Comparison of ENCODE assay signal across 1 cellular context in the genomic region with DNA sequence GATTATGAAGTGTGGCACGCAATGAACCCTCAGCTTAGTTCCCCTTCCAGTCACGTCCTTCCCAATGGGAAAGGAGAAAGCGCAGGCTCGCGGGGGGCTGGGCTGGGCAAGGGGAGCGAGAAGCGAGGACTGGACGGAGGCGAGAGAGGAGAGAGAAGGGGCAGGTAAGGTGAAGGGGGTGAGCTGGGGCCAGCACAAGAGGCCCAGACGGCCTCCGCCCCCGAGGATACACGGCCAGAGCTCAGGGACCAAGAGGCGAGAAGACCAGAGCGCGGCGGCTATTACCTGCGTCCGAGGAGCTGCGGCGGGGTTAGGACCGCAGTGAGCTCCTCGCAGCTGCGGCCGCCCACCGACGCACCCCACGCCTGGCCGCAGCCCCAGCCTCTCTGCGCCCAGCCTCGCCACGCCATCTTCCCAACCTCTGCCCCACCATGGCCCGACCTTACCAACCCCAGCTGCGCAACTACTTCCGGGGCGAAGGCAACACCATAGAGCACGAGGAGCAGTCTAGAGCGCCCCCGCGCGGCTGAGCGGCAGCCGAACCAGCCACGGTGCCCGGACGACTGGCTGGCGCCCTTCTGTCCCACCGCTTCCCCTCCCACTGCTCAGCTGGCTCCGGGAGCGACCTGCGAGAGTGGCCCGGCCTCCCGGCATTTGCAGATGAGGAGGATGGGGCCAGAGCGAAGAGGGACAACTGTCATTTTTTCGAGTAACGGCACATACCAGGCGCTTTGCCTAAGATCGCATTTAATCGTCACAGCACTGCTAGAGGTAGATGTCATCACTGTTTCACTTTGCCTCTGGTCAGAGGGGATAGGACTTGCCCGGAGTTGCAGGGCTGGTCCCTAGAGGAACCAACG.
A peak's percentile ranks its signal among the peaks of the same experiment; 100 is the strongest.
TF ChIP-seq lines count a peak whose summit lies in the region.

A gene with protein sequence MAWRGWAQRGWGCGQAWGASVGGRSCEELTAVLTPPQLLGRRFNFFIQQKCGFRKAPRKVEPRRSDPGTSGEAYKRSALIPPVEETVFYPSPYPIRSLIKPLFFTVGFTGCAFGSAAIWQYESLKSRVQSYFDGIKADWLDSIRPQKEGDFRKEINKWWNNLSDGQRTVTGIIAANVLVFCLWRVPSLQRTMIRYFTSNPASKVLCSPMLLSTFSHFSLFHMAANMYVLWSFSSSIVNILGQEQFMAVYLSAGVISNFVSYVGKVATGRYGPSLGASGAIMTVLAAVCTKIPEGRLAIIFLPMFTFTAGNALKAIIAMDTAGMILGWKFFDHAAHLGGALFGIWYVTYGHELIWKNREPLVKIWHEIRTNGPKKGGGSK (minus strand): TSS at position 444 of the 860 bp plus-strand sequence. CDS start 34 bp downstream, at position 410.

TF ChIP-seq in HepG2, 621 proteins besides CTCF, POLR2A, EP300 and RAD21 (continued from another document and continues in another):
- TF ChIP-seq, protein P1, sequence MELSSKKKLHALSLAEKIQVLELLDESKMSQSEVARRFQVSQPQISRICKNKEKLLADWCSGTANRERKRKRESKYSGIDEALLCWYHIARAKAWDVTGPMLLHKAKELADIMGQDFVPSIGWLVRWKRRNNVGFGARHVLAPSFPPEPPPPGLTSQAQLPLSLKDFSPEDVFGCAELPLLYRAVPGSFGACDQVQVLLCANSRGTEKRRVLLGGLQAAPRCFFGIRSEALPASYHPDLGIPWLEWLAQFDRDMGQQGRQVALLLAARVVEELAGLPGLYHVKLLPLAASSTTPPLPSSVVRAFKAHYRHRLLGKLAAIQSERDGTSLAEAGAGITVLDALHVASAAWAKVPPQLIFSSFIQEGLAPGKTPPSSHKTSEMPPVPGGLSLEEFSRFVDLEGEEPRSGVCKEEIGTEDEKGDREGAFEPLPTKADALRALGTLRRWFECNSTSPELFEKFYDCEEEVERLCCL (CRISPR knock-in tag; IDR thresholded peaks at IDR 0.05; ENCODE audit: borderline replicate concordance) = peak; percentile 89
- TF ChIP-seq KLF12 (CRISPR knock-in tag; IDR thresholded peaks at IDR 0.05; ENCODE audit: borderline replicate concordance) (no peak), FOXC1 (CRISPR knock-in tag; IDR thresholded peaks at IDR 0.05; ENCODE audit: borderline replicate concordance) (peak; percentile 98), SMARCC2 (IDR thresholded peaks at IDR 0.05) (no peak), ZNF235 (CRISPR knock-in tag; IDR thresholded peaks at IDR 0.05; ENCODE audit: borderline replicate concordance) (peak; percentile 90; the same call in 1 of the 2 replicates), MXI1 (IDR thresholded peaks at IDR 0.05; ENCODE audit: borderline replicate concordance, low read depth, low read length) (peak; percentile 95; the same call in 2 of the 3 replicates), SIN3B (IDR thresholded peaks at IDR 0.05; ENCODE audit: low read length) (peak; percentile 68), MED8 (CRISPR knock-in tag; IDR thresholded peaks at IDR 0.05; ENCODE audit: insufficient replicate concordance) (peak; percentile 55), ZNF232 (CRISPR knock-in tag; IDR thresholded peaks at IDR 0.05; ENCODE audit: borderline replicate concordance) (peak; percentile 43; the same call in 1 of the 2 replicates), MEIS2 (CRISPR knock-in tag; IDR thresholded peaks at IDR 0.05) (peak; percentile 75), NR2F2 (IDR thresholded peaks at IDR 0.05; ENCODE audit: borderline replicate concordance, low read depth) (no peak; the same call in 1 of the 2 replicates), CREM (IDR thresholded peaks at IDR 0.05) (peak; percentile 41; the same call in 1 of the 2 replicates), CREM (CRISPR knock-in tag; IDR thresholded peaks at IDR 0.05) (no peak), DR1 (CRISPR knock-in tag; IDR thresholded peaks at IDR 0.05) (peak; percentile 85), FOXK2 (IDR thresholded peaks at IDR 0.05) (peak; percentile 85), HOXA5 (CRISPR knock-in tag; IDR thresholded peaks at IDR 0.05) (peak; percentile 76), GTF3A (CRISPR knock-in tag; conservative IDR thresholded peaks at IDR 0.05) (no peak), ELF3 (CRISPR knock-in tag; IDR thresholded peaks at IDR 0.05) (peak; percentile 87), KAT7 (CRISPR knock-in tag; IDR thresholded peaks at IDR 0.05; ENCODE audit: borderline replicate concordance) (peak; percentile 97; the same call in 1 of the 2 replicates), SAFB2 (CRISPR knock-in tag; IDR thresholded peaks at IDR 0.05; ENCODE audit: borderline replicate concordance, low read depth) (peak; percentile 95), ZNF124 (CRISPR knock-in tag; IDR thresholded peaks at IDR 0.05) (peak; percentile 82; the same call in 1 of the 2 replicates), HOXA3 (CRISPR knock-in tag; IDR thresholded peaks at IDR 0.05) (peak; percentile 97), MYC (CRISPR knock-in tag; IDR thresholded peaks at IDR 0.05; ENCODE audit: borderline replicate concordance) (peak; percentile 99), SMAD1 (CRISPR knock-in tag; IDR thresholded peaks at IDR 0.05; ENCODE audit: borderline replicate concordance, low read depth) (peak; percentile 87; the same call in 1 of the 2 replicates), SRSF1 (optimal IDR thresholded peaks at IDR 0.05; ENCODE audit: low read depth, low read length) (peak; percentile 95), STAG1 (CRISPR knock-in tag; IDR thresholded peaks at IDR 0.05) (peak; percentile 83), GABPA (IDR thresholded peaks at IDR 0.05; ENCODE audit: low read depth, low read length) (peak; percentile 91), GABPA (CRISPR knock-in tag; IDR thresholded peaks at IDR 0.05; ENCODE audit: low read depth) (peak; percentile 95), PHF5A (CRISPR knock-in tag; IDR thresholded peaks at IDR 0.05; ENCODE audit: low read depth, unreplicated experiment) (no peak), JUND (CRISPR knock-in tag; IDR thresholded peaks at IDR 0.05) (0 out of 2 replicates have a peak, but pooled peaks have one; percentile 28), AKAP8 (CRISPR knock-in tag; IDR thresholded peaks at IDR 0.05) (no peak), ZNF749 (CRISPR knock-in tag; IDR thresholded peaks at IDR 0.05; ENCODE audit: borderline replicate concordance) (peak; percentile 96), ATF7 (IDR thresholded peaks at IDR 0.05) (no peak), ATF7 (CRISPR knock-in tag; IDR thresholded peaks at IDR 0.05) (no peak; the same call in 1 of the 2 replicates), LCORL (IDR thresholded peaks at IDR 0.05) (peak; percentile 41; the same call in 1 of the 2 replicates), LCORL (CRISPR knock-in tag; IDR thresholded peaks at IDR 0.05) (peak; percentile 96), ZNF598 (CRISPR knock-in tag; IDR thresholded peaks at IDR 0.05; ENCODE audit: borderline replicate concordance) (0 out of 2 replicates have a peak, but pooled peaks have one; percentile 67), BORCS8-MEF2B (CRISPR knock-in tag; IDR thresholded peaks at IDR 0.05) (peak; percentile 93), RFXAP (CRISPR knock-in tag; IDR thresholded peaks at IDR 0.05; ENCODE audit: borderline replicate concordance) (peak; percentile 71; the same call in 1 of the 2 replicates), RNF2 (conservative IDR thresholded peaks at IDR 0.05; ENCODE audit: low read depth) (peak; percentile 81; the same call in 1 of the 2 replicates), NCOA5 (CRISPR knock-in tag; IDR thresholded peaks at IDR 0.05) (no peak), FOXA1 (IDR thresholded peaks at IDR 0.05) (no peak), FOXA1 (CRISPR knock-in tag; IDR thresholded peaks at IDR 0.05) (0 out of 2 replicates have a peak, but pooled peaks have one; percentile 48), TSC22D2 (CRISPR knock-in tag; IDR thresholded peaks at IDR 0.05; ENCODE audit: borderline replicate concordance) (peak; percentile 83)
- TF ChIP-seq, protein P2, sequence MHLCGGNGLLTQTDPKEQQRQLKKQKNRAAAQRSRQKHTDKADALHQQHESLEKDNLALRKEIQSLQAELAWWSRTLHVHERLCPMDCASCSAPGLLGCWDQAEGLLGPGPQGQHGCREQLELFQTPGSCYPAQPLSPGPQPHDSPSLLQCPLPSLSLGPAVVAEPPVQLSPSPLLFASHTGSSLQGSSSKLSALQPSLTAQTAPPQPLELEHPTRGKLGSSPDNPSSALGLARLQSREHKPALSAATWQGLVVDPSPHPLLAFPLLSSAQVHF (CRISPR knock-in tag; IDR thresholded peaks at IDR 0.05) = peak; percentile 79
- TF ChIP-seq, protein P3, sequence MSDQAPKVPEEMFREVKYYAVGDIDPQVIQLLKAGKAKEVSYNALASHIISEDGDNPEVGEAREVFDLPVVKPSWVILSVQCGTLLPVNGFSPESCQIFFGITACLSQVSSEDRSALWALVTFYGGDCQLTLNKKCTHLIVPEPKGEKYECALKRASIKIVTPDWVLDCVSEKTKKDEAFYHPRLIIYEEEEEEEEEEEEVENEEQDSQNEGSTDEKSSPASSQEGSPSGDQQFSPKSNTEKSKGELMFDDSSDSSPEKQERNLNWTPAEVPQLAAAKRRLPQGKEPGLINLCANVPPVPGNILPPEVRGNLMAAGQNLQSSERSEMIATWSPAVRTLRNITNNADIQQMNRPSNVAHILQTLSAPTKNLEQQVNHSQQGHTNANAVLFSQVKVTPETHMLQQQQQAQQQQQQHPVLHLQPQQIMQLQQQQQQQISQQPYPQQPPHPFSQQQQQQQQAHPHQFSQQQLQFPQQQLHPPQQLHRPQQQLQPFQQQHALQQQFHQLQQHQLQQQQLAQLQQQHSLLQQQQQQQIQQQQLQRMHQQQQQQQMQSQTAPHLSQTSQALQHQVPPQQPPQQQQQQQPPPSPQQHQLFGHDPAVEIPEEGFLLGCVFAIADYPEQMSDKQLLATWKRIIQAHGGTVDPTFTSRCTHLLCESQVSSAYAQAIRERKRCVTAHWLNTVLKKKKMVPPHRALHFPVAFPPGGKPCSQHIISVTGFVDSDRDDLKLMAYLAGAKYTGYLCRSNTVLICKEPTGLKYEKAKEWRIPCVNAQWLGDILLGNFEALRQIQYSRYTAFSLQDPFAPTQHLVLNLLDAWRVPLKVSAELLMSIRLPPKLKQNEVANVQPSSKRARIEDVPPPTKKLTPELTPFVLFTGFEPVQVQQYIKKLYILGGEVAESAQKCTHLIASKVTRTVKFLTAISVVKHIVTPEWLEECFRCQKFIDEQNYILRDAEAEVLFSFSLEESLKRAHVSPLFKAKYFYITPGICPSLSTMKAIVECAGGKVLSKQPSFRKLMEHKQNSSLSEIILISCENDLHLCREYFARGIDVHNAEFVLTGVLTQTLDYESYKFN (CRISPR knock-in tag; conservative IDR thresholded peaks at IDR 0.05) = peak; percentile 76
- TF ChIP-seq, protein P4, sequence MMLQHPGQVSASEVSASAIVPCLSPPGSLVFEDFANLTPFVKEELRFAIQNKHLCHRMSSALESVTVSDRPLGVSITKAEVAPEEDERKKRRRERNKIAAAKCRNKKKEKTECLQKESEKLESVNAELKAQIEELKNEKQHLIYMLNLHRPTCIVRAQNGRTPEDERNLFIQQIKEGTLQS (CRISPR knock-in tag; IDR thresholded peaks at IDR 0.05) = no peak
- TF ChIP-seq, protein P5, sequence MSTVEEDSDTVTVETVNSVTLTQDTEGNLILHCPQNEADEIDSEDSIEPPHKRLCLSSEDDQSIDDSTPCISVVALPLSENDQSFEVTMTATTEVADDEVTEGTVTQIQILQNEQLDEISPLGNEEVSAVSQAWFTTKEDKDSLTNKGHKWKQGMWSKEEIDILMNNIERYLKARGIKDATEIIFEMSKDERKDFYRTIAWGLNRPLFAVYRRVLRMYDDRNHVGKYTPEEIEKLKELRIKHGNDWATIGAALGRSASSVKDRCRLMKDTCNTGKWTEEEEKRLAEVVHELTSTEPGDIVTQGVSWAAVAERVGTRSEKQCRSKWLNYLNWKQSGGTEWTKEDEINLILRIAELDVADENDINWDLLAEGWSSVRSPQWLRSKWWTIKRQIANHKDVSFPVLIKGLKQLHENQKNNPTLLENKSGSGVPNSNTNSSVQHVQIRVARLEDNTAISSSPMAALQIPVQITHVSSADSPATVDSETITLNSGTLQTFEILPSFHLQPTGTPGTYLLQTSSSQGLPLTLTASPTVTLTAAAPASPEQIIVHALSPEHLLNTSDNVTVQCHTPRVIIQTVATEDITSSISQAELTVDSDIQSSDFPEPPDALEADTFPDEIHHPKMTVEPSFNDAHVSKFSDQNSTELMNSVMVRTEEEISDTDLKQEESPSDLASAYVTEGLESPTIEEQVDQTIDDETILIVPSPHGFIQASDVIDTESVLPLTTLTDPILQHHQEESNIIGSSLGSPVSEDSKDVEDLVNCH (CRISPR knock-in tag; IDR thresholded peaks at IDR 0.05) = no peak
- TF ChIP-seq, protein P6, sequence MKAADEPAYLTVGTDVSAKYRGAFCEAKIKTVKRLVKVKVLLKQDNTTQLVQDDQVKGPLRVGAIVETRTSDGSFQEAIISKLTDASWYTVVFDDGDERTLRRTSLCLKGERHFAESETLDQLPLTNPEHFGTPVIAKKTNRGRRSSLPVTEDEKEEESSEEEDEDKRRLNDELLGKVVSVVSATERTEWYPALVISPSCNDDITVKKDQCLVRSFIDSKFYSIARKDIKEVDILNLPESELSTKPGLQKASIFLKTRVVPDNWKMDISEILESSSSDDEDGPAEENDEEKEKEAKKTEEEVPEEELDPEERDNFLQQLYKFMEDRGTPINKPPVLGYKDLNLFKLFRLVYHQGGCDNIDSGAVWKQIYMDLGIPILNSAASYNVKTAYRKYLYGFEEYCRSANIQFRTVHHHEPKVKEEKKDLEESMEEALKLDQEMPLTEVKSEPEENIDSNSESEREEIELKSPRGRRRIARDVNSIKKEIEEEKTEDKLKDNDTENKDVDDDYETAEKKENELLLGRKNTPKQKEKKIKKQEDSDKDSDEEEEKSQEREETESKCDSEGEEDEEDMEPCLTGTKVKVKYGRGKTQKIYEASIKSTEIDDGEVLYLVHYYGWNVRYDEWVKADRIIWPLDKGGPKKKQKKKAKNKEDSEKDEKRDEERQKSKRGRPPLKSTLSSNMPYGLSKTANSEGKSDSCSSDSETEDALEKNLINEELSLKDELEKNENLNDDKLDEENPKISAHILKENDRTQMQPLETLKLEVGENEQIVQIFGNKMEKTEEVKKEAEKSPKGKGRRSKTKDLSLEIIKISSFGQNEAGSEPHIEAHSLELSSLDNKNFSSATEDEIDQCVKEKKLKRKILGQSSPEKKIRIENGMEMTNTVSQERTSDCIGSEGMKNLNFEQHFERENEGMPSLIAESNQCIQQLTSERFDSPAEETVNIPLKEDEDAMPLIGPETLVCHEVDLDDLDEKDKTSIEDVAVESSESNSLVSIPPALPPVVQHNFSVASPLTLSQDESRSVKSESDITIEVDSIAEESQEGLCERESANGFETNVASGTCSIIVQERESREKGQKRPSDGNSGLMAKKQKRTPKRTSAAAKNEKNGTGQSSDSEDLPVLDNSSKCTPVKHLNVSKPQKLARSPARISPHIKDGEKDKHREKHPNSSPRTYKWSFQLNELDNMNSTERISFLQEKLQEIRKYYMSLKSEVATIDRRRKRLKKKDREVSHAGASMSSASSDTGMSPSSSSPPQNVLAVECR (CRISPR knock-in tag; IDR thresholded peaks at IDR 0.05; ENCODE audit: borderline replicate concordance) = peak; percentile 99
